Comparison of ENCODE assay signal across 9 cellular contexts in the genomic region with DNA sequence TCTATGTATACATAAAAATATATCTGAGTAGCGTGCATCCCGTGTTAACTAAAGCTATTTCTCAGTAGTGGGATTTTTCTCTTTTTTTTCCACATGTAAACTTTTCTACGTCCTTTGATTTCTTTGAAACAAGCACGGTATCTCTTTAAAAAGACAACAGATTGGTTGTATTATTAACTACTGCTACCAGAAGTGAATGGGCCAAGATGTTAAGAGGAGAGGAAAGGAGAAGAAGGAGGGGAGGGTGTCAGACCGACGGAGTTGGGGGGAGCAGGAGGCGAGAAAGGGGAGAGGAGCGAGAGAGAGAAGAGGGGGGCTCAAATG.
A peak's percentile ranks its signal among the peaks of the same experiment; 100 is the strongest.
DNase-seq lines count a peak whose midpoint lies in the region; ATAC-seq, FAIRE-seq and TF ChIP-seq lines count a peak whose summit lies in the region.
"Had no signal": no experiment of that assay in that cellular context is flagged by ENCODE, and none has a peak within 500 bp of the region (broad histone marks: within the 10 kb centered on the region; RNA-seq: fewer than 3 reads in every experiment).

No MANE protein-coding gene starts in this region.

- H3K27me3 ChIP-seq in heart left ventricle (peaks cover 0 to 38% (median 0%) of the 10 kb centered on the region in 9 donors), H1 (replicated peaks in 1 of 4; ENCODE audit: control insufficient read depth in 3 of 4, extremely low read depth in 1 of 4, insufficient read depth in 3 of 4, low read length in 3 of 4) (peaks cover 0 to 26% (median 21%) of the 10 kb centered on the region in 4 experiments; a peak in 6 of 7 replicates)

- TF ChIP-seq RAD21 in H1 (IDR thresholded peaks at IDR 0.05 in 1 of 2, conservative IDR thresholded peaks at IDR 0.05 in 1 of 2; ENCODE audit: low read depth in 2 of 2, low read length in 2 of 2): no peak

- no peak overlapping the region for H2BK5ac ChIP-seq in H1 (ENCODE audit: low read depth, low read length)

- no peaks in the 10 kb centered on the region for H3K79me2 ChIP-seq in H1 (ENCODE audit: control insufficient read depth in 1 of 2, insufficient read depth in 2 of 2, low read length in 2 of 2)

- no peak overlapping the region for H2BK12ac ChIP-seq in H1 (ENCODE audit: low read depth, low read length)

- no peak overlapping the region for H3K14ac ChIP-seq in H1 (ENCODE audit: insufficient read length)

- H2AFZ ChIP-seq in H1 (ENCODE audit: low read length): 0 out of 2 replicates have a peak overlapping the region, but pooled peaks have one; percentile 29

- no peak overlapping the region; the same call in 1 of the 2 replicates for H3K18ac ChIP-seq in H1 (ENCODE audit: extremely low read depth, low read length)

- 29 to 40% (median 31%) methylated on average over 8 of the region's 8 CpGs for WGBS in heart left ventricle, 4 donors
- 32% methylated on average over 8 of the region's 8 CpGs; no CpG with 5 or more reads in 1 of the 2 experiments for WGBS in H1 (ENCODE audit: extremely low coverage in 1 of 2, insufficient coverage in 1 of 2, insufficient read length in 1 of 2, insufficient replicate concordance in 2 of 2, low coverage in 1 of 2, low lambda C conversion rate in 2 of 2, missing lambda C conversion rate in 1 of 2), 2 experiments
- WGBS in urinary bladder: 14% methylated on average over 8 of the region's 8 CpGs

- peak overlapping the region; percentile 68 to 93 for H3K4me2 ChIP-seq in H1 (ENCODE audit: insufficient read depth in 1 of 2, low read depth in 2 of 2, low read length in 2 of 2)

- H3K9me3 Mint-ChIP-seq in naive B cell: peaks cover 0 to 5% (median 0%) of the 10 kb centered on the region in 7 donors

- H4K20me1 ChIP-seq in H1 (replicated peaks in 1 of 2; ENCODE audit: control insufficient read depth in 1 of 2, insufficient read depth in 2 of 2, low read length in 2 of 2): no peaks in the 10 kb centered on the region

- POLR2A ChIA-PET in H1 (lab: Charles Lee; ENCODE audit: partially characterized antibody): interaction anchor here (1.0 kb wide), 1 partner anchor 56 kb away, joined by 3 read pairs; no protein-coding TSS in a partner anchor

- peaks cover 12% of the 10 kb centered on the region; the same call in 1 of the 2 replicates for H3K23me2 ChIP-seq in H1 (ENCODE audit: low read depth, low read length)

- H3K4me3 ChIP-seq in heart left ventricle (peak overlapping the region; percentile 14 to 65 (median 52)), H1 (ENCODE audit: extremely low read depth in 1 of 4, insufficient read depth in 2 of 4, low read depth in 3 of 4, low read length in 4 of 4) (peak overlapping the region; percentile 27 to 61 (median 34)), urinary bladder (ENCODE audit: low read depth, low read length) (peak overlapping the region; percentile 26)

- no peak overlapping the region for H3K56ac ChIP-seq in H1 (replicated peaks; ENCODE audit: insufficient read length, low read depth, low read length)

- no peak overlapping the region for H3K4ac ChIP-seq in H1 (replicated peaks; ENCODE audit: insufficient read length, low read depth, low read length)

- TF ChIP-seq EP300 in H1 (IDR thresholded peaks at IDR 0.05; ENCODE audit: borderline replicate concordance in 1 of 2, low read depth in 2 of 2, low read length in 2 of 2): no peak

- no peak overlapping the region for H3K23ac ChIP-seq in H1 (ENCODE audit: insufficient read length)

- H3K9me3 ChIP-seq in heart left ventricle (no peaks in the 10 kb centered on the region), H1 (ENCODE audit: insufficient read depth in 2 of 2, low read depth in 1 of 2, low read length in 1 of 2) (no peaks in the 10 kb centered on the region)

- H3K79me1 ChIP-seq in H1 (ENCODE audit: low read depth, low read length): no peaks in the 10 kb centered on the region

- no peak for TF ChIP-seq CTCF in heart left ventricle (IDR thresholded peaks at IDR 0.05)
- TF ChIP-seq CTCF in H1 (IDR thresholded peaks at IDR 0.05; ENCODE audit: control extremely low read depth in 1 of 3, insufficient read depth in 1 of 3, low read depth in 1 of 3, low read length in 3 of 3): no peak

- H3K36me3 ChIP-seq in heart left ventricle (no peaks in the 10 kb centered on the region), H1 (ENCODE audit: control insufficient read depth in 2 of 4, insufficient read depth in 4 of 4, low read length in 3 of 4) (no peaks in the 10 kb centered on the region), urinary bladder (ENCODE audit: insufficient read depth) (no peaks in the 10 kb centered on the region)

- DNase-seq in heart left ventricle (no peak), left ventricle myocardium superior (no peak), H1 (ENCODE audit: low read depth in 1 of 2, low spot score in 2 of 2) (no peak), naive B cell (no peak), GM19239 (ENCODE audit: insufficient read length, low spot score) (no peak), NCI-H2171 treated with DMSO at 0.1 percent for 48 hours (lab: John Stamatoyannopoulos, UW) (no peak), epidermal melanocyte (ENCODE audit: insufficient read length, low spot score) (no peak)
- DNase-seq: DMS 273 treated with DMSO at 0.1 percent for 48 hours had no signal

- TF ChIP-seq POLR2A in heart left ventricle (IDR thresholded peaks at IDR 0.05) (no peak), H1 (IDR thresholded peaks at IDR 0.05; ENCODE audit: control extremely low read depth in 1 of 2, low read depth in 2 of 2, low read length in 2 of 2) (no peak)

- peaks cover 0 to 7% of the 10 kb centered on the region in 2 donors for H3K36me3 Mint-ChIP-seq in naive B cell

- peaks cover 5 to 13% (median 8%) of the 10 kb centered on the region in 3 donors for H3K4me1 Mint-ChIP-seq in naive B cell

- intact Hi-C loops in heart left ventricle (cut with DNase I): loop anchor here in 1 of 10 donors (5.0 kb wide), 1 partner anchor 76 kb away; a partner anchor contains a TSS
- intact Hi-C loops in left ventricle myocardium superior (cut with micrococcal nuclease): no loop called here

- no peak overlapping the region for H4K91ac ChIP-seq in H1 (replicated peaks; ENCODE audit: insufficient read length, low read length)

- peaks cover 0 to 22% (median 9%) of the 10 kb centered on the region in 12 donors for H3K4me1 ChIP-seq in heart left ventricle
- H3K4me1 ChIP-seq in H1 (replicated peaks in 1 of 4; ENCODE audit: control insufficient read depth in 3 of 4, insufficient read depth in 4 of 4, low read length in 3 of 4): peaks cover 0 to 4% (median 0%) of the 10 kb centered on the region in 4 experiments; a peak in 2 of 7 replicates
- H3K4me1 ChIP-seq in urinary bladder (ENCODE audit: insufficient read depth): peaks cover 2% of the 10 kb centered on the region

- peak overlapping the region; percentile 33 to 91 (median 81) for H3K27ac ChIP-seq in heart left ventricle
- H3K27ac ChIP-seq in H1 (ENCODE audit: low read depth, low read length): no peak overlapping the region
- H3K27ac ChIP-seq in urinary bladder (ENCODE audit: low read depth): peak overlapping the region; percentile 63

- H4K5ac ChIP-seq in H1 (ENCODE audit: insufficient read length, low read depth, low read length): no peak overlapping the region

- H2AK5ac ChIP-seq in H1 (ENCODE audit: low read depth, low read length): no peak overlapping the region

- peaks cover 57 to 83% (median 77%) of the 10 kb centered on the region in 3 donors for H3K27me3 Mint-ChIP-seq in naive B cell

- H2BK15ac ChIP-seq in H1 (ENCODE audit: low read length): no peak overlapping the region

- H3K9ac ChIP-seq in H1 (replicated peaks in 1 of 4; ENCODE audit: extremely low read depth in 1 of 4, low read depth in 3 of 4, low read length in 3 of 4): no peak overlapping the region

- no peak overlapping the region for H3K27ac Mint-ChIP-seq in naive B cell

- CTCF ChIA-PET in H1 (lab: Charles Lee; ENCODE audit: partially characterized antibody): interaction anchor here (1.1 to 5.1 kb wide), 4 partner anchors 9 to 17 kb away, joined by 3 to 32 read pairs (median 4); no protein-coding TSS in a partner anchor

- H3K4me3 Mint-ChIP-seq in naive B cell: peak overlapping the region; percentile 14 to 84 (median 59)

- no peak overlapping the region for H2BK20ac ChIP-seq in H1 (ENCODE audit: low read length)

- no peak for FAIRE-seq in H1 (lab: Jason Lieb, UNC)
- FAIRE-seq in GM19239 (lab: Jason Lieb, UNC): no peak

- peak in 1 of 4 donors; percentile 24 for ATAC-seq in heart left ventricle
- ATAC-seq in left ventricle myocardium superior: no peak
- no peak for ATAC-seq in naive B cell (ENCODE audit: low read depth in 2 of 2)

- 0 out of 2 replicates have a peak overlapping the region, but pooled peaks have one; percentile 57 for H4K8ac ChIP-seq in H1 (ENCODE audit: extremely low read depth, insufficient read depth, low read length)

- no peak overlapping the region for H2BK120ac ChIP-seq in H1 (replicated peaks; ENCODE audit: low read depth, low read length)

TF ChIP-seq in H1, 55 proteins besides CTCF, POLR2A, EP300 and RAD21 (continues in another document):
- TF ChIP-seq, protein P1, sequence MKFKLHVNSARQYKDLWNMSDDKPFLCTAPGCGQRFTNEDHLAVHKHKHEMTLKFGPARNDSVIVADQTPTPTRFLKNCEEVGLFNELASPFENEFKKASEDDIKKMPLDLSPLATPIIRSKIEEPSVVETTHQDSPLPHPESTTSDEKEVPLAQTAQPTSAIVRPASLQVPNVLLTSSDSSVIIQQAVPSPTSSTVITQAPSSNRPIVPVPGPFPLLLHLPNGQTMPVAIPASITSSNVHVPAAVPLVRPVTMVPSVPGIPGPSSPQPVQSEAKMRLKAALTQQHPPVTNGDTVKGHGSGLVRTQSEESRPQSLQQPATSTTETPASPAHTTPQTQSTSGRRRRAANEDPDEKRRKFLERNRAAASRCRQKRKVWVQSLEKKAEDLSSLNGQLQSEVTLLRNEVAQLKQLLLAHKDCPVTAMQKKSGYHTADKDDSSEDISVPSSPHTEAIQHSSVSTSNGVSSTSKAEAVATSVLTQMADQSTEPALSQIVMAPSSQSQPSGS (IDR thresholded peaks at IDR 0.05; ENCODE audit: low read length): no peak
- no peak for TF ChIP-seq BCL11A (IDR thresholded peaks at IDR 0.05; ENCODE audit: low read depth in 2 of 2, low read length in 2 of 2)
- TF ChIP-seq ASH2L (IDR thresholded peaks at IDR 0.05; ENCODE audit: low read length): no peak
- no peak for TF ChIP-seq TBP (IDR thresholded peaks at IDR 0.05; ENCODE audit: low read depth, low read length)
- TF ChIP-seq GABPA (IDR thresholded peaks at IDR 0.05; ENCODE audit: borderline replicate concordance, insufficient read depth, low read length): no peak
